ENCODE assay signal across 1 cellular context in genomic region chr12:108857158-108857407, GRCh38.
TF ChIP-seq lines count a peak whose summit lies in the region.

No MANE protein-coding gene starts in this region.

TF ChIP-seq in IMR-90, 13 proteins besides CTCF, POLR2A, EP300 and RAD21 (continued from another document):
- no peak for TF ChIP-seq RCOR1 (IDR thresholded peaks at IDR 0.05; ENCODE audit: insufficient replicate concordance, low read length)
- TF ChIP-seq MXI1 (IDR thresholded peaks at IDR 0.05; ENCODE audit: borderline replicate concordance, low read depth, low read length) = no peak
- no peak for TF ChIP-seq BHLHE40 (IDR thresholded peaks at IDR 0.05; ENCODE audit: low read depth, low read length)
TF ChIP-seq in IMR-90: peak in this region for 0.
